16 cellular contexts compared by ENCODE assay signal in genomic region chr1:59098668-59099067, GRCh38.
DNase-seq lines count a peak whose midpoint lies in the region; ATAC-seq and TF ChIP-seq lines count a peak whose summit lies in the region.
"Had no signal": no experiment of that assay in that cellular context is flagged by ENCODE, and none has a peak within 500 bp of the region (broad histone marks: within the 10 kb centered on the region; RNA-seq: fewer than 3 reads in every experiment).

No MANE protein-coding gene starts in this region.

- DNase-seq in esophagus muscularis mucosa (ENCODE audit: extremely low spot score), result peak; percentile 62
- DNase-seq in left ventricle myocardium superior, result no peak
- no peak for DNase-seq in sciatic nerve (ENCODE audit: low spot score)
- no peak for DNase-seq in ecto neural progenitor cell (ENCODE audit: low spot score)
- DNase-seq: Caco-2; CD8-positive, alpha-beta memory T cell; DMS53; H9; HFFc6 had no signal

- TF ChIP-seq POLR2A in esophagus muscularis mucosa (IDR thresholded peaks at IDR 0.05; ENCODE audit: low read depth), result no peak

- H3K4me3 ChIP-seq in HEK293 (ENCODE audit: low read depth, low read length) (no peak overlapping the region), esophagus muscularis mucosa (no peak overlapping the region)
- H3K4me3 ChIP-seq: A549, BLaER1, GM23338 had no signal

- 94% methylated on average over 3 of the region's 3 CpGs for WGBS in esophagus muscularis mucosa

- H3K36me3 ChIP-seq in HEK293 (ENCODE audit: control insufficient read depth in 2 of 2, insufficient read depth in 1 of 2, low read length in 2 of 2) (no peaks in the 10 kb centered on the region), esophagus muscularis mucosa (no peaks in the 10 kb centered on the region)
- H3K36me3 ChIP-seq: BLaER1 had no signal

- no peak for TF ChIP-seq EP300 in esophagus muscularis mucosa (IDR thresholded peaks at IDR 0.05)

- H3K27ac ChIP-seq in HEK293 (ENCODE audit: extremely low read depth, low read depth, low read length), result no peak overlapping the region
- no peak overlapping the region for H3K27ac ChIP-seq in esophagus muscularis mucosa (replicated peaks in 1 of 4)
- H3K27ac ChIP-seq: A549, BLaER1, HL-60 had no signal

- TF ChIP-seq CTCF in HEK293 (tag by site-specific recombination; IDR thresholded peaks at IDR 0.05) (no peak), esophagus muscularis mucosa (IDR thresholded peaks at IDR 0.05) (no peak)

- H3K9me3 ChIP-seq in HEK293 (ENCODE audit: control insufficient read depth, insufficient read depth, low read depth, low read length) (no peaks in the 10 kb centered on the region), esophagus muscularis mucosa (no peaks in the 10 kb centered on the region)
- H3K9me3 ChIP-seq: A549, BLaER1 had no signal

- POLR2A ChIA-PET in HEK293 (lab: Yijun Ruan, JAX), result no interaction called here

- CTCF ChIA-PET in HEK293 (lab: Yijun Ruan, JAX), result no interaction called here

- peaks cover 5% of the 10 kb centered on the region; the same call in 1 of the 2 replicates for H3K4me1 ChIP-seq in HEK293 (ENCODE audit: control insufficient read depth, insufficient read depth, low read length)
- H3K4me1 ChIP-seq in esophagus muscularis mucosa, result peaks cover 0 to 3% (median 0%) of the 10 kb centered on the region in 4 donors
- H3K4me1 ChIP-seq: A549, Caco-2 had no signal

- no peaks in the 10 kb centered on the region for H3K27me3 ChIP-seq in esophagus muscularis mucosa
- H3K27me3 ChIP-seq: BLaER1 had no signal

- ATAC-seq in left ventricle myocardium superior (peak; percentile 65), sciatic nerve (peak; percentile 42), GM21576 (IDR thresholded peaks at IDR 0.05; ENCODE audit: unreplicated experiment) (no peak), HG03469 (IDR thresholded peaks at IDR 0.05; ENCODE audit: unreplicated experiment) (no peak)
- ATAC-seq: A549, GM23338 had no signal

- intact Hi-C loops in esophagus muscularis mucosa (cut with DNase I), result no loop called here
- intact Hi-C loops in left ventricle myocardium superior (cut with micrococcal nuclease), result no loop called here
- intact Hi-C loops in sciatic nerve (cut with DNase I), result no loop called here

TF ChIP-seq in HEK293, 187 proteins besides CTCF, POLR2A, EP300 and RAD21:
- TF ChIP-seq KLF7 (tag by site-specific recombination; IDR thresholded peaks at IDR 0.05; ENCODE audit: borderline replicate concordance) (no peak), SP7 (tag by site-specific recombination; IDR thresholded peaks at IDR 0.05) (peak; percentile 66; the same call in 1 of the 2 replicates)

Comparison
In these comparisons a context has a peak if more than half of its experiments do, and no peak if none do; other contexts are left out.
1. ATAC-seq: peak in left ventricle myocardium superior (single experiment) and sciatic nerve (single experiment); none in GM21576 (single experiment) and HG03469 (single experiment).